Comparison of ENCODE assay signal across 8 cellular contexts in genomic region chr6:84048588-84048987, GRCh38. TPM values are rescaled to one million over a fixed set of nuclear protein-coding genes. Genes with fewer than 3 reads are reported as not detected.
"Had no signal": no experiment of that assay in that cellular context is flagged by ENCODE, and none has a peak within 500 bp of the region (broad histone marks: within the 10 kb centered on the region; RNA-seq: fewer than 3 reads in every experiment).

No MANE protein-coding gene starts in this region.

- H3K4me3 ChIP-seq: GM23338, HAP-1, K562 had no signal

- H3K9me3 ChIP-seq: HAP-1 had no signal

- H3K36me3 ChIP-seq: HAP-1 had no signal

- DNase-seq: H7, HFFc6, IMR-90 had no signal

- ATAC-seq: GM23338, HCT116, K562 had no signal

RNA-seq across cellular contexts. Expression of gene MRAP2, which starts 15.0 kb away (rescaled TPM):
- total RNA-seq: H4, IMR-90 had no signal
